ENCODE assay signal across 15 cellular contexts in the genomic region with DNA sequence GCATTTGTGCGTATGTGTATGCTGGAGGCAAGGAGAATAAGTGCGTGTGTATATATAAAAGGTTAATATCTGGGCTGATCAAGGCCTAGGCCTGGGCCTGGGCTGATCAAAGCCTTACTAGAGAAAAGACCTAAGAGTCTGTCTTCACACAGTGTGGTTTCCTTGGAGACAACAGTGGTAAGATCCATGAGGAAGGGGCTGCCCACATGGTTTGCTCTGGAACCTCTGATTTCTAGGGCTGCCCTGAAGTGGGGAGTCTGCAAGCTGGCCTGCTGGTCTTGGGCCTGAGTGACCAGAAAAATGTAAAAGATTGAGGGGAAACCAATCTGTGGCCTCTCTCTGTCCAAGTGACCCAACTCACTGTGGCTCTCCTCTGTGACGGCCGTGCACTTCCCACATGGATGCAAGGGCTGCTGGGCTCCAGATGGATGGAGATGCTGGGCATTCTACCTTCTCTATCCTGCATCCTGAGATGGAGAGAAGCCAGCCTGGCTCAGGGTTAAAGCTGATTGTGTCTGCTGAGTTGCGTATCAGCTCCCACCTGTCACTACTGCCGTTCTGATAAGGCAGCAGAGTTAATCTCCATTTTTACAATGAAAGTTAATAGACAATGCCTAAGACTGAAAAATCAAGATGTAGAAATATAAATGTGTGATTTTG.
"Had no signal": no experiment of that assay in that cellular context is flagged by ENCODE, and none has a peak within 500 bp of the region (broad histone marks: within the 10 kb centered on the region; RNA-seq: fewer than 3 reads in every experiment).

No MANE protein-coding gene starts in this region.

- DNase-seq: effector memory CD4-positive, alpha-beta T cell; erythroblast; left ventricle myocardium superior; lower lobe of right lung; naive B cell; stimulated activated CD4-positive, alpha-beta T cell treated with anti-CD3 and anti-CD28 coated beads, Interleukin-12 subunit alpha, Interleukin-12 subunit beta, amount 100 ng/mL, for 4 hours; stimulated activated CD4-positive, alpha-beta T cell treated with anti-CD3 and anti-CD28 coated beads, Interleukin-1b, Interleukin-23, amount 100 ng/mL, for 48 hours; stimulated activated CD4-positive, alpha-beta T cell treated with anti-CD3 and anti-CD28 coated beads, Interleukin-4, amount 100 ng/mL, for 1 hour; stimulated activated CD8-positive, alpha-beta memory T cell treated with anti-CD3 and anti-CD28 coated beads, Interleukin-4, amount 100 ng/mL, for 48 hours; stimulated activated naive CD4-positive, alpha-beta T cell; stomach; tibial artery had no signal

- H3K36me3 ChIP-seq: lower lobe of right lung, prostate gland, right atrium auricular region, stomach, tibial artery had no signal

- H3K4me1 ChIP-seq: prostate gland had no signal

- H3K9me3 ChIP-seq: lower lobe of right lung, prostate gland, tibial artery had no signal

- H3K27ac ChIP-seq: prostate gland, tibial artery had no signal

- H3K27me3 ChIP-seq: right atrium auricular region had no signal

- H3K4me3 ChIP-seq: lower lobe of right lung, prostate gland, right atrium auricular region, smooth muscle cell, stomach, tibial artery had no signal

- H3K4me2 ChIP-seq: smooth muscle cell had no signal
